ENCODE assay signal across 21 cellular contexts in the genomic region with DNA sequence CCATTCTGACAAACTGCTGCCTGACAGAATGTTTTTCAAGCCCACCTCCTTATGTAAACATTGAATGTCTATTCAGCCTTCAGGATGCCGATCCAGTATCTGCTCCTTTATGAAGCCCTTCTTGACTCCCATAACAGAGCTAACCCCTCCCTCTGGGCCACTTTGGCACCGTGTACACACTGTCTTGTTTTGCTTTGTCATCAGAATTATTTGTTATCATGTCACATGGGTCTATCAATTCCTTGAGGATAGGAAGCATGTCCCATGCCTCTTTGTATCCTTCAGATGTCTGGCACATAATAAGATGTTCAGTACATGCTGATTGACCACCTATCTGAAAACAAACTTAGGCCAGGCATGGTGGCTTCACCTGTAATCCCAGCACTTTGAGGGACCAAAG.
A peak's percentile ranks its signal among the peaks of the same experiment; 100 is the strongest.
DNase-seq lines count a peak whose midpoint lies in the region; ATAC-seq, FAIRE-seq and TF ChIP-seq lines count a peak whose summit lies in the region.
"Had no signal": no experiment of that assay in that cellular context is flagged by ENCODE, and none has a peak within 500 bp of the region (broad histone marks: within the 10 kb centered on the region; RNA-seq: fewer than 3 reads in every experiment).

No MANE protein-coding gene starts in this region.

- intact Hi-C loops in HepG2 (cut with micrococcal nuclease; ENCODE audit: unreplicated experiment) (no loop called here), right lobe of liver (cut with DNase I) (no loop called here), K562 (cut with micrococcal nuclease) (no loop called here)

- H3K79me2 ChIP-seq in HepG2 (ENCODE audit: insufficient read depth, low read length) (no peaks in the 10 kb centered on the region), K562 (ENCODE audit: control insufficient read depth, insufficient read depth, low read length) (no peaks in the 10 kb centered on the region), keratinocyte (ENCODE audit: control insufficient read depth, insufficient read depth, low read length) (no peaks in the 10 kb centered on the region)

- TF ChIP-seq CTCF in HepG2 (CRISPR knock-in tag; IDR thresholded peaks at IDR 0.05) (no peak), right lobe of liver (IDR thresholded peaks at IDR 0.05) (no peak), K562 (IDR thresholded peaks at IDR 0.05 in 2 of 3, conservative IDR thresholded peaks at IDR 0.05 in 1 of 3; ENCODE audit: insufficient read depth in 2 of 3, low read depth in 1 of 3, low read length in 3 of 3) (no peak), keratinocyte (optimal IDR thresholded peaks at IDR 0.05 in 1 of 3, IDR thresholded peaks at IDR 0.05 in 1 of 3, conservative IDR thresholded peaks at IDR 0.05 in 1 of 3; ENCODE audit: extremely low read depth in 1 of 3, insufficient read depth in 2 of 3, low read length in 3 of 3) (no peak)

- H3K9me3 ChIP-seq in HepG2 (ENCODE audit: low read length) (no peaks in the 10 kb centered on the region), right lobe of liver (no peaks in the 10 kb centered on the region), K562 (replicated peaks; ENCODE audit: control insufficient read depth, insufficient read depth, low read depth, low read length) (no peaks in the 10 kb centered on the region), keratinocyte (ENCODE audit: control insufficient read depth, low read depth, low read length) (no peaks in the 10 kb centered on the region)
- H3K9me3 ChIP-seq: BE2C had no signal

- TF ChIP-seq RAD21 in HepG2 (CRISPR knock-in tag; IDR thresholded peaks at IDR 0.05) (no peak), K562 (CRISPR knock-in tag; conservative IDR thresholded peaks at IDR 0.05 in 1 of 2, IDR thresholded peaks at IDR 0.05 in 1 of 2) (no peak)

- DNase-seq in HepG2 (ENCODE audit: low spot score) (no peak), right lobe of liver (no peak), K562 (ENCODE audit: extremely low read depth in 1 of 4, low spot score in 3 of 4) (no peak), keratinocyte (ENCODE audit: low read depth, low spot score) (no peak), anterior cingulate cortex (lab: John Stamatoyannopoulos, UW) (no peak)
- DNase-seq: ACHN; BE2C; C1 segment of cervical spinal cord; CD4-positive, CD25-positive, alpha-beta regulatory T cell; CD8-positive, alpha-beta memory T cell; COR-L47; DMS 273 treated with DMSO at 0.1 percent for 48 hours; DMS53; DND-41; EL; H9 had no signal

- H3K4me1 ChIP-seq in HepG2 (ENCODE audit: insufficient read depth, low read length) (no peaks in the 10 kb centered on the region), right lobe of liver (no peaks in the 10 kb centered on the region), K562 (replicated peaks in 1 of 2; ENCODE audit: control insufficient read depth in 2 of 2, insufficient read depth in 2 of 2, low read length in 2 of 2) (peaks cover 0 to 13% of the 10 kb centered on the region in 2 experiments; a peak in 3 of 5 replicates), keratinocyte (ENCODE audit: control insufficient read depth, extremely low read depth, insufficient read depth, low read length) (peaks cover 49% of the 10 kb centered on the region)
- H3K4me1 ChIP-seq: BE2C had no signal

- ATAC-seq in HepG2, result no peak
- ATAC-seq in right lobe of liver, result no peak
- ATAC-seq in K562, result no peak
- ATAC-seq in GM18867 (IDR thresholded peaks at IDR 0.05; ENCODE audit: unreplicated experiment), result no peak
- ATAC-seq: GM12878 had no signal

- no peaks in the 10 kb centered on the region for H3K27me3 ChIP-seq in HepG2 (ENCODE audit: control insufficient read depth in 1 of 2, insufficient read depth in 2 of 2, low read length in 2 of 2)
- no peaks in the 10 kb centered on the region for H3K27me3 ChIP-seq in right lobe of liver
- H3K27me3 ChIP-seq in K562 (ENCODE audit: control insufficient read depth in 2 of 2, insufficient read depth in 2 of 2, low read length in 2 of 2), result no peaks in the 10 kb centered on the region
- H3K27me3 ChIP-seq in keratinocyte (ENCODE audit: control insufficient read depth, extremely low read depth, insufficient read depth, low read length), result no peaks in the 10 kb centered on the region
- H3K27me3 ChIP-seq: BE2C had no signal

- in situ Hi-C loops in HepG2 (cut with HindIII; ENCODE audit: extremely low pct_ligation_motif_present, low pct_unique_long_range_greater_than_20kb), result no loop called here
- in situ Hi-C loops in K562 (cut with MboI), result no loop called here

- FAIRE-seq in HepG2 (lab: Jason Lieb, UNC) (no peak), K562 (lab: Jason Lieb, UNC) (no peak), keratinocyte (lab: Jason Lieb, UNC) (no peak)
- FAIRE-seq: GM12878, GM19239, H1, HTR-8/SVneo had no signal

- BruUV-seq in HepG2 (replicated peaks; lab: Mats Ljungman, UMichigan) (no TSS peak), K562 (replicated peaks; lab: Mats Ljungman, UMichigan) (no TSS peak)

- H3K4me3 ChIP-seq in HepG2 (replicated peaks in 1 of 3; ENCODE audit: insufficient read depth in 1 of 3, low read depth in 2 of 3, low read length in 3 of 3) (no peak overlapping the region), right lobe of liver (no peak overlapping the region), K562 (no peak overlapping the region), keratinocyte (ENCODE audit: control insufficient read depth in 2 of 3, extremely low read depth in 1 of 3, insufficient read depth in 2 of 3, low read depth in 1 of 3, low read length in 3 of 3) (no peak overlapping the region)
- H3K4me3 ChIP-seq: GM12878 had no signal

- CTCF ChIA-PET in HepG2 (lab: Yijun Ruan, JAX; ENCODE audit: low intra/inter-chr PET ratio, low total read pairs), result no interaction called here
- CTCF ChIA-PET in K562 (lab: Yijun Ruan, JAX; ENCODE audit: low intra/inter-chr PET ratio), result no interaction called here

- no peak for TF ChIP-seq EP300 in HepG2 (IDR thresholded peaks at IDR 0.05; ENCODE audit: low read depth in 2 of 2, low read length in 2 of 2)
- TF ChIP-seq EP300 in HepG2 (CRISPR knock-in tag; IDR thresholded peaks at IDR 0.05; ENCODE audit: borderline replicate concordance), result no peak
- TF ChIP-seq EP300 in K562 (IDR thresholded peaks at IDR 0.05; ENCODE audit: low read length), result no peak

- H4K20me1 ChIP-seq in HepG2 (ENCODE audit: insufficient read depth, low read length) (no peaks in the 10 kb centered on the region), K562 (replicated peaks; ENCODE audit: control insufficient read depth, insufficient read depth, low read length) (no peaks in the 10 kb centered on the region), keratinocyte (ENCODE audit: control insufficient read depth, extremely low read depth, insufficient read depth, low read length) (no peaks in the 10 kb centered on the region)

- H3K4me2 ChIP-seq in HepG2 (ENCODE audit: low read depth, low read length), result no peak overlapping the region
- H3K4me2 ChIP-seq in K562 (ENCODE audit: insufficient read depth, low read length), result no peak overlapping the region
- H3K4me2 ChIP-seq in keratinocyte (ENCODE audit: control insufficient read depth, extremely low read depth, insufficient read depth, low read depth, low read length), result peak overlapping the region; percentile 82

- H3K9ac ChIP-seq in HepG2 (ENCODE audit: insufficient read depth, low read depth, low read length) (no peak overlapping the region), K562 (ENCODE audit: insufficient read depth in 1 of 2, low read depth in 2 of 2, low read length in 2 of 2) (no peak overlapping the region), keratinocyte (ENCODE audit: control insufficient read depth, extremely low read depth, insufficient read depth, low read length) (no peak overlapping the region)

- dilution Hi-C loops in keratinocyte (cut with MboI; ENCODE audit: extremely low pct_ligation_motif_present, low sequenced_read_pairs), result no loop called here

- TF ChIP-seq POLR2A in HepG2 (IDR thresholded peaks at IDR 0.05; ENCODE audit: insufficient read depth in 1 of 2, low read depth in 2 of 2, low read length in 2 of 2) (no peak), right lobe of liver (IDR thresholded peaks at IDR 0.05) (no peak), K562 (conservative IDR thresholded peaks at IDR 0.05) (no peak)

- H2AFZ ChIP-seq in HepG2 (ENCODE audit: low read length), result no peak overlapping the region
- no peak overlapping the region for H2AFZ ChIP-seq in K562 (ENCODE audit: low read depth, low read length)
- no peak overlapping the region for H2AFZ ChIP-seq in keratinocyte (ENCODE audit: control insufficient read depth, low read length)

- no peak overlapping the region for H3K27ac ChIP-seq in HepG2 (ENCODE audit: extremely low read length, insufficient read depth, low read length)
- H3K27ac ChIP-seq in right lobe of liver, result no peak overlapping the region
- no peak overlapping the region for H3K27ac ChIP-seq in K562 (ENCODE audit: extremely low read depth, low read depth, low read length)
- peak overlapping the region; percentile 97 for H3K27ac ChIP-seq in keratinocyte (ENCODE audit: control insufficient read depth, insufficient read depth, low read length)

- H3K36me3 ChIP-seq in HepG2 (replicated peaks in 1 of 2; ENCODE audit: control insufficient read depth in 1 of 2, insufficient read depth in 2 of 2, low read length in 2 of 2) (no peaks in the 10 kb centered on the region), right lobe of liver (no peaks in the 10 kb centered on the region), K562 (ENCODE audit: control insufficient read depth, insufficient read depth, low read length) (no peaks in the 10 kb centered on the region), keratinocyte (ENCODE audit: control insufficient read depth in 2 of 2, extremely low read depth in 1 of 2, insufficient read depth in 2 of 2, low read length in 2 of 2) (no peaks in the 10 kb centered on the region)
- H3K36me3 ChIP-seq: BE2C had no signal

- H3K9me1 ChIP-seq in K562 (ENCODE audit: control insufficient read depth, insufficient read depth, low read length), result no peaks in the 10 kb centered on the region
- no peaks in the 10 kb centered on the region for H3K9me1 ChIP-seq in keratinocyte (ENCODE audit: control insufficient read depth, extremely low read depth, insufficient read depth, low read length)

- POLR2A ChIA-PET in HepG2 (lab: Yijun Ruan, JAX), result no interaction called here
- POLR2A ChIA-PET in K562 (lab: Yijun Ruan, JAX), result no interaction called here

- 30% methylated on average over 2 of the region's 2 CpGs for whole genome bisulfite sequencing in HepG2 (ENCODE audit: low lambda C conversion rate)
- 37% methylated on average over 2 of the region's 2 CpGs for WGBS in right lobe of liver (ENCODE audit: insufficient coverage, low coverage, low lambda C conversion rate, missing lambda C conversion rate)
- 55% methylated on average over 1 of the region's 2 CpGs for WGBS in K562 (ENCODE audit: insufficient coverage, low coverage, missing lambda C conversion rate)

TF ChIP-seq in HepG2, 621 proteins besides CTCF, POLR2A, EP300 and RAD21 (continues in another document):
- peak; percentile 53 for TF ChIP-seq MAFF (IDR thresholded peaks at IDR 0.05; ENCODE audit: low read depth, low read length)

Comparison
In these comparisons a context has a peak if more than half of its experiments do, and no peak if none do; other contexts are left out.
1. Of the 241 proteins assayed by ChIP-seq in both HepG2 and K562: peak only in HepG2: none; only in K562: MAFG; in both: MAFF and MAFK; in neither: 238.